Comparison of ENCODE assay signal across 15 cellular contexts in the genomic region with DNA sequence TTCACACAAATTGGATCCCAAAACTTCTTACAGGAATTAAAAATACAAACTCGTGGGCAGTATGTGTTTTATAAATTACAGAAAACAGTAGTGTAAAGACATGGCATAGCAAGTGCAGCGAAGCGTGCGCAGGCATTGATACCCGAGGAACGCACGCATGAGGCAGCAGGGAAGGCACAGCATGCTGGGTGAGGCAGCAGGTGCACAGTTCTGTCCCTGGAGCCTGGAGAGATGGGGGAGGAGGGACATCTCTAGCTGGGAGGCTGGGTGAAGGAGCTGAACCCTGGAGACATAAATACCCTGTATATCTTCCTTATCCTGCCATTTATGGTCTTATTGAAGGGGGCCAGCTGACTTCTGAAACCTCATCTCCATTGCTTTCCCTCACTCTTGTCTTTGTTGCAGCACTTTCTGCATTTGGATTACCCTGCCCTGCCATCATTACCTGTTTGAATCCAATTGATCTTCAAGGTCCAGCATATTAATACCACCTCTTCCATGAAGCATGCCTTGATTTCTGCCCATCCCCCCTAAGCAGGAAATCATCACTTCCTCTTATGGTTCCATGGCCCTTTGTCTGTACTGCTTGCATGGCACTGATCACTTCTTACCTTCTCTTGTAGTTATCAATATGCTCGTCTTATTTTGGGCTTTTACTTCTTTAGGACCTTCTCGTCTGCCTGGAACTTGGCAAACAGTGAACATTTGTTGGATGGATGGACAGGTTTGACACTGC. TPM values are rescaled to one million over a fixed set of nuclear protein-coding genes. Genes with fewer than 3 reads are reported as not detected.
DNase-seq lines count a peak whose midpoint lies in the region; ATAC-seq, FAIRE-seq and TF ChIP-seq lines count a peak whose summit lies in the region.
"Had no signal": no experiment of that assay in that cellular context is flagged by ENCODE, and none has a peak within 500 bp of the region (broad histone marks: within the 10 kb centered on the region; RNA-seq: fewer than 3 reads in every experiment).

No MANE protein-coding gene starts in this region.

- H3K4me3 ChIP-seq in BLaER1 treated with 17β-estradiol and CSF1 and Interleukin-3, amounts not matched to agents 10 nM and 100 nM, result no peak overlapping the region

- H3K27ac Mint-ChIP-seq in mesothelial cell of epicardium, result peak overlapping the region; percentile 3
- H3K27ac Mint-ChIP-seq: activated CD4-positive, alpha-beta memory T cell treated with anti-CD3 and anti-CD28 coated beads for 36 hours had no signal

- peaks cover 0 to 94% (median 29%) of the 10 kb centered on the region in 11 experiments; a peak in 11 of 22 replicates for H4K20me1 ChIP-seq in BLaER1 treated with 17β-estradiol and CSF1 and Interleukin-3, amounts not matched to agents 10 nM and 100 nM

- no peak overlapping the region for H3K4me3 Mint-ChIP-seq in mesothelial cell of epicardium
- H3K4me3 Mint-ChIP-seq: activated CD4-positive, alpha-beta memory T cell treated with anti-CD3 and anti-CD28 coated beads for 36 hours; CD14-positive monocyte had no signal

- H3K9me3 Mint-ChIP-seq in mesothelial cell of epicardium, result peaks cover 3% of the 10 kb centered on the region
- H3K9me3 Mint-ChIP-seq: activated CD4-positive, alpha-beta memory T cell treated with anti-CD3 and anti-CD28 coated beads for 36 hours had no signal

- peak overlapping the region; percentile 51 to 72 (median 65) for H3K4me2 ChIP-seq in BLaER1 treated with 17β-estradiol and CSF1 and Interleukin-3, amounts not matched to agents 10 nM and 100 nM

- no peak overlapping the region for H3K9ac ChIP-seq in BLaER1 treated with 17β-estradiol and CSF1 and Interleukin-3, amounts not matched to agents 10 nM and 100 nM

- H3K27me3 Mint-ChIP-seq in mesothelial cell of epicardium (ENCODE audit: low read depth), result no peaks in the 10 kb centered on the region
- H3K27me3 Mint-ChIP-seq: activated CD4-positive, alpha-beta memory T cell treated with anti-CD3 and anti-CD28 coated beads for 36 hours had no signal

- H3K36me3 Mint-ChIP-seq in mesothelial cell of epicardium, result peaks cover 13% of the 10 kb centered on the region

- no peak for ATAC-seq in GM21447 (IDR thresholded peaks at IDR 0.05; ENCODE audit: unreplicated experiment)

- H3K27ac ChIP-seq in BLaER1 treated with 17β-estradiol and CSF1 and Interleukin-3, amounts not matched to agents 10 nM and 100 nM, result peak overlapping the region in 7 of 11 experiments; percentile 11 to 63 (median 54); a peak in 11 of 22 replicates

- DNase-seq in KBM-7, result peak; percentile 18
- peak; percentile 17 for DNase-seq in NOMO-1 treated with dmso at 0.1 percent for 144 hours (lab: John Stamatoyannopoulos, UW; ENCODE audit: unreplicated experiment)
- no peak for DNase-seq in mesothelial cell of epicardium (ENCODE audit: low spot score in 2 of 2, unreplicated experiment in 2 of 2)
- DNase-seq in frontal cortex (ENCODE audit: low spot score in 2 of 2), result no peak
- DNase-seq in COR-L47 (lab: John Stamatoyannopoulos, UW), result no peak
- no peak for DNase-seq in cerebellar nuclear complex (lab: John Stamatoyannopoulos, UW)
- DNase-seq: activated CD4-positive, alpha-beta memory T cell treated with anti-CD3 and anti-CD28 coated beads for 36 hours; activated gamma-delta T cell treated with Interleukin-2 at 50 U/mL for 16 hours; central memory CD4-positive, alpha-beta T cell; mesendoderm; stimulated activated CD4-positive, alpha-beta T cell treated with anti-CD3 and anti-CD28 coated beads, Interleukin-4, amount 100 ng/mL, for 1 hour; stimulated activated naive CD4-positive, alpha-beta T cell had no signal

- in situ Hi-C loops in KBM-7 (cut with MboI; ENCODE audit: low pct_unique_long_range_greater_than_20kb, low sequenced_read_pairs), result no loop called here

- TF ChIP-seq CTCF in mesothelial cell of epicardium (IDR thresholded peaks at IDR 0.05; ENCODE audit: unreplicated experiment), result no peak

- H3K36me3 ChIP-seq in BLaER1 treated with 17β-estradiol and CSF1 and Interleukin-3, amounts not matched to agents 10 nM and 100 nM, result peaks cover 0 to 49% (median 5%) of the 10 kb centered on the region in 11 experiments; a peak in 8 of 22 replicates

- H3K4me1 ChIP-seq in BLaER1 treated with 17β-estradiol and CSF1 and Interleukin-3, amounts not matched to agents 10 nM and 100 nM, result peaks cover 42 to 68% (median 60%) of the 10 kb centered on the region in 10 experiments

- FAIRE-seq in frontal cortex (lab: Jason Lieb, UNC), result no peak

- no peaks in the 10 kb centered on the region for H3K27me3 ChIP-seq in BLaER1 treated with 17β-estradiol and CSF1 and Interleukin-3, amounts not matched to agents 10 nM and 100 nM

- H3K4me1 Mint-ChIP-seq in mesothelial cell of epicardium, result peaks cover 39% of the 10 kb centered on the region

- H3K9me3 ChIP-seq in BLaER1 treated with 17β-estradiol and CSF1 and Interleukin-3, amounts not matched to agents 10 nM and 100 nM (replicated peaks in 1 of 11), result no peaks in the 10 kb centered on the region

RNA-seq across cellular contexts. Expression of gene LPP, which starts 20.5 kb away (rescaled TPM):
- total RNA-seq in mesothelial cell of epicardium (124 to 132 TPM (median 131 TPM) in 3 replicates), frontal cortex (6.5 TPM)

Comparison
In these comparisons a context has a peak if more than half of its experiments do, and no peak if none do; other contexts are left out.
1. DNase-seq: peak in KBM-7 (single experiment) and NOMO-1 treated with dmso at 0.1 percent for 144 hours (single experiment); none in mesothelial cell of epicardium (0 of 2), frontal cortex (0 of 2), COR-L47 (single experiment) and cerebellar nuclear complex (0 of 2).
2. RNA of gene LPP, which starts 20.5 kb away (total RNA-seq): 124 to 132 TPM in mesothelial cell of epicardium; 6.5 TPM in frontal cortex (single experiment); every median in the first group is over 10 times any median in the second.